ENCODE assay signal across 8 cellular contexts in the genomic region with DNA sequence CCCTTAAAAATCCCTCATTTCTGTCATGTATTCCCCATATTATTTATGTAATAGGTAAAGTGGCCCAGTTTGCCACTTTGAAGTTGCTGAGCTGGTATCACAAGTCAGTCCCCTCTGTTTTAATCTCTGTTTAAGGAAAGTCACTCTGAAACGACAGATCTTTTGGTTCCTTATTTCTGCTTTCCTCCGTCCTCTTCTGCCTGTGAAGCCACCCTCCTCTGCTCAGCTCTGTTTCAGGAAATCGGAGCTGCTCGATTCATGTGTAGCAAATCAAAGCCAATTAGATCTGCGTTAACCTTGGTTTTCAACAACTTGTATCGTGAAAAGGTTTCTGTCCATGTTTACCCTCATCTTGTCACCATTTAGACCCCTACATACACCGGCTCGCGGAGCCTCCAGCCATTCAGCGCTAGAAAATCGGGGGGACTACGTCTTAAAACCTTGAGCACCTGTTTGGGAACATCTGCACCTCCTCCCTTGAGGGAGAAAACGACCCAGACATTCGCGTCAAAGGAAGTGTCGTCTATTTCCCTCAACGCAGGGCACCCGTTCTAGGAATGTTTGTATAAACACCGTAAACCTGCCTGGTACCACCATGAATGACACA. TPM values are rescaled to one million over a fixed set of nuclear protein-coding genes. Genes with fewer than 3 reads are reported as not detected.
A peak's percentile ranks its signal among the peaks of the same experiment; 100 is the strongest.
DNase-seq lines count a peak whose midpoint lies in the region; ATAC-seq lines count a peak whose summit lies in the region.

No MANE protein-coding gene starts in this region.

- H3K4me1 Mint-ChIP-seq in activated T-cell treated with anti-CD3 and anti-CD28 coated beads, Interleukin-2, amount 50 U/mL, for 4 hours (ENCODE audit: low read depth): peaks cover 41% of the 10 kb centered on the region
- H3K4me1 Mint-ChIP-seq in stimulated activated naive B cell treated with anti-CD40 and anti-IgM and Interleukin-4, amounts not matched to agents 10 μg/mL and 1 μg/mL and 100 μg/mL, for 72 hours: peaks cover 19 to 32% of the 10 kb centered on the region in 2 donors

- H3K9me3 Mint-ChIP-seq in activated T-cell treated with anti-CD3 and anti-CD28 coated beads, Interleukin-2, amount 50 U/mL, for 4 hours: no peaks in the 10 kb centered on the region
- no peaks in the 10 kb centered on the region for H3K9me3 Mint-ChIP-seq in stimulated activated naive B cell treated with anti-CD40 and anti-IgM and Interleukin-4, amounts not matched to agents 10 μg/mL and 1 μg/mL and 100 μg/mL, for 72 hours

- ATAC-seq in activated T-cell treated with anti-CD3 and anti-CD28 coated beads, Interleukin-2, amount 50 U/mL, for 4 hours: peak; percentile 3 to 5
- peak; percentile 5 for ATAC-seq in HG02763 (IDR thresholded peaks at IDR 0.05; ENCODE audit: unreplicated experiment)
- ATAC-seq in stimulated activated naive B cell treated with anti-CD40 and anti-IgM and Interleukin-4, amounts not matched to agents 10 μg/mL and 1 μg/mL and 100 μg/mL, for 72 hours (replicated peaks): peak; percentile 63 to 65

- peaks cover 6% of the 10 kb centered on the region for H3K36me3 Mint-ChIP-seq in activated T-cell treated with anti-CD3 and anti-CD28 coated beads, Interleukin-2, amount 50 U/mL, for 4 hours (ENCODE audit: insufficient read depth)
- peaks cover 7 to 11% of the 10 kb centered on the region in 2 donors for H3K36me3 Mint-ChIP-seq in stimulated activated naive B cell treated with anti-CD40 and anti-IgM and Interleukin-4, amounts not matched to agents 10 μg/mL and 1 μg/mL and 100 μg/mL, for 72 hours

- no peak for DNase-seq in activated T-cell treated with anti-CD3 and anti-CD28 coated beads, Interleukin-2, amount 50 U/mL, for 4 hours
- DNase-seq in activated T-cell treated with anti-CD3 and anti-CD28 coated beads, Interleukin-2, amount 50 U/mL, for 1 hour: no peak
- peak; percentile 67 for DNase-seq in NCI-H146 treated with DMSO at 0.1 percent for 48 hours (lab: John Stamatoyannopoulos, UW; ENCODE audit: unreplicated experiment)
- no peak for DNase-seq in stimulated activated naive B cell treated with anti-CD40 and anti-IgM and Interleukin-4, amounts not matched to agents 10 μg/mL and 1 μg/mL and 100 μg/mL, for 72 hours
- DNase-seq in COLO668 (lab: John Stamatoyannopoulos, UW; ENCODE audit: unreplicated experiment): no peak

- H3K27ac Mint-ChIP-seq in stimulated activated naive B cell treated with anti-CD40 and anti-IgM and Interleukin-4, amounts not matched to agents 10 μg/mL and 1 μg/mL and 100 μg/mL, for 72 hours: peak overlapping the region; percentile 97

- H3K4me3 ChIP-seq in iPS-18c (ENCODE audit: insufficient read depth, low read depth, low read length): peak overlapping the region; percentile 86

- peak overlapping the region; percentile 94 for H3K27ac ChIP-seq in angular gyrus (ENCODE audit: low read depth, low read length)

- H3K4me3 Mint-ChIP-seq in activated T-cell treated with anti-CD3 and anti-CD28 coated beads, Interleukin-2, amount 50 U/mL, for 4 hours: peak overlapping the region; percentile 96
- peak overlapping the region; percentile 94 to 98 for H3K4me3 Mint-ChIP-seq in stimulated activated naive B cell treated with anti-CD40 and anti-IgM and Interleukin-4, amounts not matched to agents 10 μg/mL and 1 μg/mL and 100 μg/mL, for 72 hours

- H3K9me3 ChIP-seq in iPS-18c (ENCODE audit: control insufficient read depth, insufficient read depth, low read length): no peaks in the 10 kb centered on the region

- no peaks in the 10 kb centered on the region for H3K27me3 Mint-ChIP-seq in activated T-cell treated with anti-CD3 and anti-CD28 coated beads, Interleukin-2, amount 50 U/mL, for 4 hours (ENCODE audit: low read depth)
- peaks cover 6% of the 10 kb centered on the region in 2 donors for H3K27me3 Mint-ChIP-seq in stimulated activated naive B cell treated with anti-CD40 and anti-IgM and Interleukin-4, amounts not matched to agents 10 μg/mL and 1 μg/mL and 100 μg/mL, for 72 hours

RNA-seq across cellular contexts. Expression of a gene that starts 0.6 kb away (rescaled TPM):
- total RNA-seq in activated T-cell treated with anti-CD3 and anti-CD28 coated beads, Interleukin-2, amount 50 U/mL, for 4 hours: 10 to 100 TPM; 15.7 to 16.5 (median 16.4) TPM

Comparison
In these comparisons a context has a peak if more than half of its experiments do, and no peak if none do; other contexts are left out.
1. ATAC-seq: peak in every context shown above with its lines; median percentile 64 in stimulated activated naive B cell treated with anti-CD40 and anti-IgM and Interleukin-4, amounts not matched to agents 10 μg/mL and 1 μg/mL and 100 μg/mL, for 72 hours; 5 in HG02763; 4 in activated T-cell treated with anti-CD3 and anti-CD28 coated beads, Interleukin-2, amount 50 U/mL, for 4 hours.